Comparison of ENCODE assay signal across 23 cellular contexts in genomic region chr17:49203796-49204195, GRCh38. TPM values are rescaled to one million over a fixed set of nuclear protein-coding genes. Genes with fewer than 3 reads are reported as not detected.
DNase-seq lines count a peak whose midpoint lies in the region; ATAC-seq and TF ChIP-seq lines count a peak whose summit lies in the region.
"Had no signal": no experiment of that assay in that cellular context is flagged by ENCODE, and none has a peak within 500 bp of the region (broad histone marks: within the 10 kb centered on the region; RNA-seq: fewer than 3 reads in every experiment).

No MANE protein-coding gene starts in this region.

- no peak overlapping the region for H3K4ac ChIP-seq in trophoblast cell (ENCODE audit: low read depth, low read length)

- H3K27ac ChIP-seq in HEK293 (ENCODE audit: extremely low read depth, low read depth, low read length): no peak overlapping the region
- H3K27ac ChIP-seq in trophoblast cell (ENCODE audit: low read depth, low read length): no peak overlapping the region
- H3K27ac ChIP-seq: A549, C4-2B had no signal

- H4K8ac ChIP-seq in trophoblast cell (ENCODE audit: low read depth, low read length): no peak overlapping the region

- H3K27ac Mint-ChIP-seq in activated CD4-positive, alpha-beta T cell treated with anti-CD3 and anti-CD28 coated beads, Interleukin-2, amount 10 ng/mL, durations not matched to agents 7 days and 5 days: peak overlapping the region; percentile 59
- H3K27ac Mint-ChIP-seq in T-helper 17 cell: peak overlapping the region; percentile 41
- H3K27ac Mint-ChIP-seq: CD4-positive, alpha-beta T cell; GM23338 had no signal

- POLR2A ChIA-PET in activated CD4-positive, alpha-beta T cell treated with anti-CD3 and anti-CD28 coated beads, Interleukin-2, amount 10 ng/mL, durations not matched to agents 7 days and 5 days (lab: Charles Lee): no interaction called here
- POLR2A ChIA-PET in HEK293 (lab: Yijun Ruan, JAX): no interaction called here

- no peak overlapping the region for H2BK12ac ChIP-seq in trophoblast cell (ENCODE audit: low read length)

- TF ChIP-seq CTCF in HEK293 (tag by site-specific recombination; IDR thresholded peaks at IDR 0.05): no peak

- peaks cover 12% of the 10 kb centered on the region for H3K36me3 Mint-ChIP-seq in activated CD4-positive, alpha-beta T cell treated with anti-CD3 and anti-CD28 coated beads, Interleukin-2, amount 10 ng/mL, durations not matched to agents 7 days and 5 days (ENCODE audit: low read depth)
- peaks cover 4% of the 10 kb centered on the region for H3K36me3 Mint-ChIP-seq in T-helper 17 cell (ENCODE audit: low read depth)

- ATAC-seq in T-helper 17 cell (no peak), GM21381 (IDR thresholded peaks at IDR 0.05; ENCODE audit: unreplicated experiment) (no peak)
- ATAC-seq: A549, GM23338 had no signal

- no peak overlapping the region for H2AFZ ChIP-seq in trophoblast cell (ENCODE audit: insufficient read depth, low read length, poor library complexity)
- H2AFZ ChIP-seq: GM23338 had no signal

- H3K23ac ChIP-seq in trophoblast cell (ENCODE audit: low read length): no peak overlapping the region

- H3K4me1 ChIP-seq in HEK293 (ENCODE audit: control insufficient read depth, insufficient read depth, low read length) (no peaks in the 10 kb centered on the region), trophoblast cell (ENCODE audit: control insufficient read depth in 1 of 2, insufficient read depth in 2 of 2, low read length in 2 of 2) (no peaks in the 10 kb centered on the region)
- H3K4me1 ChIP-seq: A549, BE2C, HAP-1 had no signal

- no CpG with 5 or more reads among the region's 2 CpGs for WGBS in trophoblast cell (ENCODE audit: extremely low coverage, insufficient coverage, insufficient read length)

- no peak overlapping the region for H3K9ac ChIP-seq in trophoblast cell (ENCODE audit: low read length)

- H2AK5ac ChIP-seq in trophoblast cell (ENCODE audit: low read length): no peak overlapping the region

- no peak overlapping the region for H3K4me3 Mint-ChIP-seq in activated CD4-positive, alpha-beta T cell treated with anti-CD3 and anti-CD28 coated beads, Interleukin-2, amount 10 ng/mL, durations not matched to agents 7 days and 5 days
- H3K4me3 Mint-ChIP-seq in T-helper 17 cell: no peak overlapping the region
- H3K4me3 Mint-ChIP-seq: CD4-positive, alpha-beta T cell; GM23338 had no signal

- H3K79me2 ChIP-seq in trophoblast cell (ENCODE audit: control insufficient read depth, insufficient read depth, low read length, poor library complexity): no peaks in the 10 kb centered on the region

- H3K4me3 ChIP-seq in HEK293 (ENCODE audit: low read depth, low read length): no peak overlapping the region
- H3K4me3 ChIP-seq in trophoblast cell (ENCODE audit: low read depth, low read length): no peak overlapping the region
- H3K4me3 ChIP-seq: A549, GM23338, HAP-1 had no signal

- CTCF ChIA-PET in activated CD4-positive, alpha-beta T cell treated with anti-CD3 and anti-CD28 coated beads, Interleukin-2, amount 10 ng/mL, durations not matched to agents 7 days and 5 days (lab: Charles Lee): interaction anchor here (0.7 to 1.8 kb wide), 4 partner anchors 10 to 19 kb away, joined by 3 to 4 read pairs (median 4); no protein-coding TSS in a partner anchor
- CTCF ChIA-PET in HEK293 (lab: Yijun Ruan, JAX): interaction anchor here (0.6 to 1.7 kb wide), 6 partner anchors 10 to 412 kb away, joined by 3 to 8 read pairs (median 4); no protein-coding TSS in a partner anchor

- H3K4me1 Mint-ChIP-seq in activated CD4-positive, alpha-beta T cell treated with anti-CD3 and anti-CD28 coated beads, Interleukin-2, amount 10 ng/mL, durations not matched to agents 7 days and 5 days: peaks cover 12% of the 10 kb centered on the region
- H3K4me1 Mint-ChIP-seq in T-helper 17 cell: peaks cover 13% of the 10 kb centered on the region

- no peaks in the 10 kb centered on the region for H3K27me3 Mint-ChIP-seq in activated CD4-positive, alpha-beta T cell treated with anti-CD3 and anti-CD28 coated beads, Interleukin-2, amount 10 ng/mL, durations not matched to agents 7 days and 5 days
- H3K27me3 Mint-ChIP-seq in T-helper 17 cell: no peaks in the 10 kb centered on the region
- H3K27me3 Mint-ChIP-seq: CD4-positive, alpha-beta T cell had no signal

- no peak for DNase-seq in activated CD4-positive, alpha-beta T cell treated with anti-CD3 and anti-CD28 coated beads, Interleukin-2, amount 10 ng/mL, durations not matched to agents 7 days and 5 days
- DNase-seq in activated CD4-positive, alpha-beta T cell treated with anti-CD3 and anti-CD28 coated beads for 4 hours: no peak
- DNase-seq in T-helper 17 cell (no peak), trophoblast cell (no peak), pons (ENCODE audit: low spot score) (no peak)
- DNase-seq: 8988T; ACHN; AML-193; BE2C; Calu3; CD4-positive, alpha-beta T cell; COR-L47; DMS53; DMS79 treated with DMSO at 0.1 percent for 48 hours; GF-D8 had no signal

- H3K14ac ChIP-seq in trophoblast cell (ENCODE audit: low read length): no peak overlapping the region

- H3K36me3 ChIP-seq in HEK293 (ENCODE audit: control insufficient read depth in 2 of 2, insufficient read depth in 1 of 2, low read length in 2 of 2) (no peaks in the 10 kb centered on the region), trophoblast cell (ENCODE audit: control insufficient read depth in 1 of 2, insufficient read depth in 2 of 2, low read length in 2 of 2) (no peaks in the 10 kb centered on the region)
- H3K36me3 ChIP-seq: BE2C, HAP-1 had no signal

- H3K9me3 ChIP-seq in HEK293 (ENCODE audit: control insufficient read depth, insufficient read depth, low read depth, low read length) (no peaks in the 10 kb centered on the region), T-helper 17 cell (ENCODE audit: control insufficient read depth, low read length, poor library complexity, severe bottlenecking) (no peaks in the 10 kb centered on the region), trophoblast cell (ENCODE audit: insufficient read depth, low read depth, low read length) (no peaks in the 10 kb centered on the region)
- H3K9me3 ChIP-seq: A549, BE2C, HAP-1 had no signal

- no peak overlapping the region for H4K91ac ChIP-seq in trophoblast cell (ENCODE audit: low read depth, low read length)

- H3K9me3 Mint-ChIP-seq in activated CD4-positive, alpha-beta T cell treated with anti-CD3 and anti-CD28 coated beads, Interleukin-2, amount 10 ng/mL, durations not matched to agents 7 days and 5 days: no peaks in the 10 kb centered on the region
- H3K9me3 Mint-ChIP-seq: CD4-positive, alpha-beta T cell; GM23338 had no signal

- H2BK5ac ChIP-seq in trophoblast cell (ENCODE audit: low read depth, low read length, poor library complexity): no peak overlapping the region

- no peak overlapping the region for H3K18ac ChIP-seq in trophoblast cell (ENCODE audit: low read length)

- no peaks in the 10 kb centered on the region for H3K79me1 ChIP-seq in trophoblast cell (ENCODE audit: low read length)

- no peaks in the 10 kb centered on the region for H3K27me3 ChIP-seq in trophoblast cell (ENCODE audit: insufficient read depth, low read length)

- H3K4me2 ChIP-seq in trophoblast cell (ENCODE audit: low read length): no peak overlapping the region
- H3K4me2 ChIP-seq: A549, GM23338 had no signal

- no peak overlapping the region for H4K12ac ChIP-seq in trophoblast cell (ENCODE audit: low read depth, low read length)

- no peak overlapping the region for H2BK120ac ChIP-seq in trophoblast cell (ENCODE audit: insufficient read depth, low read length, poor library complexity)

TF ChIP-seq in HEK293, 187 proteins besides CTCF, POLR2A, EP300 and RAD21:
- TF ChIP-seq FEZF1 (tag by site-specific recombination; IDR thresholded peaks at IDR 0.05): no peak
- peak; percentile 90 for TF ChIP-seq ZNF366 (tag by site-specific recombination; conservative IDR thresholded peaks at IDR 0.05)
TF ChIP-seq in HEK293: peak in this region for 1.

RNA-seq across cellular contexts. Expression of gene GNGT2, which starts 6.6 kb away (rescaled TPM):
- 10 to 100 TPM; 15.0 to 15.9 TPM for total RNA-seq in activated CD4-positive, alpha-beta T cell treated with anti-CD3 and anti-CD28 coated beads, Interleukin-2, amount 10 ng/mL, durations not matched to agents 7 days and 5 days
- total RNA-seq in T-helper 17 cell: 1 to 10 TPM; 3.0 to 4.4 TPM
- 0.23 and 0.24 TPM in 2 replicates for polyA plus RNA-seq in trophoblast cell (2013)
- total RNA-seq: Calu3, Daoy, G401 had no signal

RNA-seq across cellular contexts. Expression of gene ABI3, which starts 6.7 kb away (rescaled TPM):
- total RNA-seq in activated CD4-positive, alpha-beta T cell treated with anti-CD3 and anti-CD28 coated beads, Interleukin-2, amount 10 ng/mL, durations not matched to agents 7 days and 5 days: 10 to 100 TPM; 58.4 to 59.4 TPM
- 10 to 100 TPM in 1 of 2 donors, 1 to 10 TPM in 1; 6.5 to 10.5 TPM for total RNA-seq in T-helper 17 cell
- 0.15 and 0.21 TPM in 2 replicates for polyA plus RNA-seq in trophoblast cell (2013)
- total RNA-seq: Calu3 had no signal
- polyA plus RNA-seq: A549 had no signal

RNA-seq across cellular contexts. Expression of gene PHOSPHO1, which starts 26.8 kb away (rescaled TPM):
- not detected for total RNA-seq in activated CD4-positive, alpha-beta T cell treated with anti-CD3 and anti-CD28 coated beads, Interleukin-2, amount 10 ng/mL, durations not matched to agents 7 days and 5 days
- total RNA-seq in T-helper 17 cell: not detected
- 86.2 and 88.4 TPM in 2 replicates for polyA plus RNA-seq in trophoblast cell (2013)
- total RNA-seq: Calu3; CD4-positive, alpha-beta T cell had no signal

Comparison
In these comparisons a context has a peak if more than half of its experiments do, and no peak if none do; other contexts are left out.
1. RNA of gene ABI3, which starts 6.7 kb away (total RNA-seq): 58.4 to 59.4 TPM in activated CD4-positive, alpha-beta T cell treated with anti-CD3 and anti-CD28 coated beads, Interleukin-2, amount 10 ng/mL, durations not matched to agents 7 days and 5 days; 6.5 to 10.5 TPM in T-helper 17 cell; every median in the first group is over 4 times any median in the second.